Comparison of ENCODE assay signal across 21 cellular contexts in genomic region chr10:95304463-95304862, GRCh38. TPM values are rescaled to one million over a fixed set of nuclear protein-coding genes. Genes with fewer than 3 reads are reported as not detected.
DNase-seq lines count a peak whose midpoint lies in the region; ATAC-seq, FAIRE-seq and TF ChIP-seq lines count a peak whose summit lies in the region.
"Had no signal": no experiment of that assay in that cellular context is flagged by ENCODE, and none has a peak within 500 bp of the region (broad histone marks: within the 10 kb centered on the region; RNA-seq: fewer than 3 reads in every experiment).

No MANE protein-coding gene starts in this region.

- H3K4me3 ChIP-seq in HepG2 (replicated peaks in 1 of 3; ENCODE audit: insufficient read depth in 1 of 3, low read depth in 2 of 3, low read length in 3 of 3) (no peak overlapping the region), right lobe of liver (no peak overlapping the region), Panc1 (ENCODE audit: low read depth in 2 of 2, low read length in 2 of 2) (no peak overlapping the region), endodermal cell (ENCODE audit: low read length) (peak overlapping the region; percentile 52), neural progenitor cell (no peak overlapping the region)
- H3K4me3 ChIP-seq: GM12878 had no signal

- FAIRE-seq in HepG2 (lab: Jason Lieb, UNC), result no peak
- FAIRE-seq: GM12878 had no signal

- no peak overlapping the region for H3K27ac Mint-ChIP-seq in endodermal cell
- no peak overlapping the region for H3K27ac Mint-ChIP-seq in neural progenitor cell
- H3K27ac Mint-ChIP-seq: B cell; CD4-positive, alpha-beta T cell; HFFc6 had no signal

- H3K36me3 Mint-ChIP-seq in endodermal cell (ENCODE audit: low read depth), result no peaks in the 10 kb centered on the region
- no peaks in the 10 kb centered on the region for H3K36me3 Mint-ChIP-seq in neural progenitor cell

- CTCF ChIA-PET in HepG2 (lab: Yijun Ruan, JAX; ENCODE audit: low intra/inter-chr PET ratio, low total read pairs) (no interaction called here), Panc1 (lab: Charles Lee) (interaction anchor here (0.6 kb wide), 1 partner anchor 389 kb away, joined by 3 read pairs; the partner anchor contains the start of gene TCTN3)

- BruUV-seq in HepG2 (replicated peaks; lab: Mats Ljungman, UMichigan) (no TSS peak), Panc1 (replicated peaks; lab: Mats Ljungman, UMichigan) (no TSS peak)

- no peak overlapping the region for H2AFZ ChIP-seq in HepG2 (ENCODE audit: low read length)
- no peak overlapping the region for H2AFZ ChIP-seq in neural progenitor cell (replicated peaks)

- H3K9me3 ChIP-seq in HepG2 (ENCODE audit: low read length), result no peaks in the 10 kb centered on the region
- H3K9me3 ChIP-seq in right lobe of liver, result no peaks in the 10 kb centered on the region
- no peaks in the 10 kb centered on the region for H3K9me3 ChIP-seq in Panc1 (ENCODE audit: control insufficient read depth, insufficient read depth, low read depth, low read length)
- H3K9me3 ChIP-seq in endodermal cell (ENCODE audit: control insufficient read depth, low read length), result no peaks in the 10 kb centered on the region
- H3K9me3 ChIP-seq in neural progenitor cell (ENCODE audit: low read depth), result no peaks in the 10 kb centered on the region

- H3K79me2 ChIP-seq in HepG2 (ENCODE audit: insufficient read depth, low read length), result no peaks in the 10 kb centered on the region
- H3K79me2 ChIP-seq in neural progenitor cell (ENCODE audit: low read depth), result no peaks in the 10 kb centered on the region

- H3K27me3 ChIP-seq in HepG2 (ENCODE audit: control insufficient read depth in 1 of 2, insufficient read depth in 2 of 2, low read length in 2 of 2) (no peaks in the 10 kb centered on the region), right lobe of liver (no peaks in the 10 kb centered on the region), Panc1 (ENCODE audit: control insufficient read depth, insufficient read depth, low read length) (no peaks in the 10 kb centered on the region), endodermal cell (ENCODE audit: control insufficient read depth, insufficient read depth, low read length, poor library complexity, severe bottlenecking) (no peaks in the 10 kb centered on the region), neural progenitor cell (peaks cover 39% of the 10 kb centered on the region)

- DNase-seq in HepG2 (ENCODE audit: low spot score) (no peak), right lobe of liver (no peak), Panc1 (ENCODE audit: low read depth, low spot score) (no peak), endodermal cell (no peak), neural progenitor cell (ENCODE audit: low spot score) (peak; percentile 66), ureter (ENCODE audit: low spot score) (no peak), NCI-H526 treated with DMSO at 0.1 percent for 48 hours (lab: John Stamatoyannopoulos, UW) (no peak), cortex of kidney (lab: John Stamatoyannopoulos, UW) (no peak)
- DNase-seq: 8988T; ACHN; C1 segment of cervical spinal cord; Calu3; CD4-positive, alpha-beta T cell; DMS79; GOT3; HCEC 1CT; HFFc6 had no signal

- H4K20me1 ChIP-seq in HepG2 (ENCODE audit: insufficient read depth, low read length) (no peaks in the 10 kb centered on the region), neural progenitor cell (ENCODE audit: low read depth) (peaks cover 11% of the 10 kb centered on the region)

- H3K9me3 Mint-ChIP-seq in endodermal cell (no peaks in the 10 kb centered on the region), neural progenitor cell (no peaks in the 10 kb centered on the region)
- H3K9me3 Mint-ChIP-seq: CD4-positive, alpha-beta T cell; HFFc6 had no signal

- H3K4me1 Mint-ChIP-seq in endodermal cell, result peaks cover 32% of the 10 kb centered on the region
- peaks cover 3% of the 10 kb centered on the region for H3K4me1 Mint-ChIP-seq in neural progenitor cell

- TF ChIP-seq CTCF in HepG2 (CRISPR knock-in tag; IDR thresholded peaks at IDR 0.05), result no peak
- TF ChIP-seq CTCF in right lobe of liver (IDR thresholded peaks at IDR 0.05), result no peak
- TF ChIP-seq CTCF in Panc1 (IDR thresholded peaks at IDR 0.05), result no peak
- no peak for TF ChIP-seq CTCF in endodermal cell (conservative IDR thresholded peaks at IDR 0.05)
- no peak for TF ChIP-seq CTCF in neural progenitor cell (IDR thresholded peaks at IDR 0.05)

- peaks cover 28% of the 10 kb centered on the region for H3F3A ChIP-seq in neural progenitor cell (ENCODE audit: low read depth)

- TF ChIP-seq POLR2A in HepG2 (IDR thresholded peaks at IDR 0.05; ENCODE audit: insufficient read depth in 1 of 2, low read depth in 2 of 2, low read length in 2 of 2) (no peak), right lobe of liver (IDR thresholded peaks at IDR 0.05) (no peak)

- no peak for TF ChIP-seq RAD21 in HepG2 (CRISPR knock-in tag; IDR thresholded peaks at IDR 0.05)

- peaks cover 6% of the 10 kb centered on the region for H3K27me3 Mint-ChIP-seq in endodermal cell (ENCODE audit: insufficient read depth)
- peaks cover 6% of the 10 kb centered on the region for H3K27me3 Mint-ChIP-seq in neural progenitor cell (ENCODE audit: insufficient read depth, low read depth)
- H3K27me3 Mint-ChIP-seq: B cell had no signal

- H3K4me2 ChIP-seq in HepG2 (ENCODE audit: low read depth, low read length) (peak overlapping the region; percentile 34), neural progenitor cell (peak overlapping the region; percentile 50)

- H3K9ac ChIP-seq in HepG2 (ENCODE audit: insufficient read depth, low read depth, low read length) (no peak overlapping the region), endodermal cell (ENCODE audit: extremely low read depth, low read length, poor library complexity, severe bottlenecking) (no peak overlapping the region), neural progenitor cell (no peak overlapping the region)

- 35% methylated on average over 4 of the region's 4 CpGs for WGBS in HepG2 (ENCODE audit: low lambda C conversion rate)
- WGBS in right lobe of liver (ENCODE audit: insufficient coverage, low coverage, low lambda C conversion rate, missing lambda C conversion rate), result 77% methylated on average over 2 of the region's 4 CpGs
- WGBS in endodermal cell (ENCODE audit: insufficient coverage in 1 of 2, insufficient read length in 1 of 2), 2 experiments, result 39 to 47% methylated on average over 4 of the region's 4 CpGs

- ATAC-seq in HepG2 (no peak), right lobe of liver (no peak), Panc1 (no peak)
- ATAC-seq: GM12878 had no signal

- TF ChIP-seq EP300 in HepG2 (IDR thresholded peaks at IDR 0.05; ENCODE audit: low read depth in 2 of 2, low read length in 2 of 2) (no peak), HepG2 (CRISPR knock-in tag; IDR thresholded peaks at IDR 0.05; ENCODE audit: borderline replicate concordance) (no peak)

- in situ Hi-C loops in HepG2 (cut with HindIII; ENCODE audit: extremely low pct_ligation_motif_present, low pct_unique_long_range_greater_than_20kb), result no loop called here
- in situ Hi-C loops in Panc1 (cut with HindIII; ENCODE audit: low pct_unique_long_range_greater_than_20kb, low sequenced_read_pairs), result no loop called here

- H3K4me3 Mint-ChIP-seq in endodermal cell (no peak overlapping the region), neural progenitor cell (no peak overlapping the region)
- H3K4me3 Mint-ChIP-seq: B cell; CD4-positive, alpha-beta T cell; HFFc6 had no signal

- no peaks in the 10 kb centered on the region for H3K36me3 ChIP-seq in HepG2 (replicated peaks in 1 of 2; ENCODE audit: control insufficient read depth in 1 of 2, insufficient read depth in 2 of 2, low read length in 2 of 2)
- no peaks in the 10 kb centered on the region for H3K36me3 ChIP-seq in right lobe of liver
- no peaks in the 10 kb centered on the region for H3K36me3 ChIP-seq in Panc1 (ENCODE audit: control insufficient read depth, insufficient read depth, low read length)
- H3K36me3 ChIP-seq in endodermal cell (ENCODE audit: control insufficient read depth, insufficient read depth, low read length), result no peaks in the 10 kb centered on the region
- no peaks in the 10 kb centered on the region for H3K36me3 ChIP-seq in neural progenitor cell

- H3K4me1 ChIP-seq in HepG2 (ENCODE audit: insufficient read depth, low read length), result peaks cover 48% of the 10 kb centered on the region
- H3K4me1 ChIP-seq in right lobe of liver, result no peaks in the 10 kb centered on the region
- peaks cover 20% of the 10 kb centered on the region for H3K4me1 ChIP-seq in Panc1 (ENCODE audit: control insufficient read depth, insufficient read depth, low read length)
- H3K4me1 ChIP-seq in endodermal cell (ENCODE audit: control insufficient read depth, insufficient read depth, low read length), result peaks cover 28% of the 10 kb centered on the region
- peaks cover 20% of the 10 kb centered on the region for H3K4me1 ChIP-seq in neural progenitor cell

- intact Hi-C loops in HepG2 (cut with micrococcal nuclease; ENCODE audit: unreplicated experiment) (no loop called here), right lobe of liver (cut with DNase I) (no loop called here), Panc1 (cut with micrococcal nuclease; ENCODE audit: unreplicated experiment) (no loop called here)

- H3K27ac ChIP-seq in HepG2 (ENCODE audit: extremely low read length, insufficient read depth, low read length) (no peak overlapping the region), right lobe of liver (no peak overlapping the region), Panc1 (ENCODE audit: low read length) (0 out of 2 replicates have a peak overlapping the region, but pooled peaks have one; percentile 0), endodermal cell (ENCODE audit: low read depth, low read length) (no peak overlapping the region), neural progenitor cell (no peak overlapping the region)
- H3K27ac ChIP-seq: HL-60 had no signal

- POLR2A ChIA-PET in HepG2 (lab: Yijun Ruan, JAX), result no interaction called here
- POLR2A ChIA-PET in Panc1 (lab: Charles Lee), result no interaction called here

RNA-seq across cellular contexts. Expression of gene PDLIM1, which starts 13.7 kb away (rescaled TPM):
- total RNA-seq in HepG2 (2016; rRNA removed; fragmentation: Illumina TruSeq; extraction: Trizol), result 123 and 183 TPM in 2 replicates
- 60.3 and 60.8 TPM in 2 replicates for total RNA-seq in HepG2 (2016; cell fraction: cytosol; rRNA removed; fragmentation: Illumina TruSeq; extraction: Trizol; ENCODE audit: low read depth)
- 116 and 166 TPM in 2 replicates for total RNA-seq in HepG2 (2016; cell fraction: insoluble cytoplasmic fraction; rRNA removed; fragmentation: Illumina TruSeq; extraction: Trizol)
- total RNA-seq in HepG2 (2016; cell fraction: membrane; rRNA removed; fragmentation: Illumina TruSeq; extraction: Trizol), result 123 and 134 TPM in 2 replicates
- 78.1 and 97.1 TPM in 2 replicates for total RNA-seq in HepG2 (2016; cell fraction: nucleus; rRNA removed; fragmentation: Illumina TruSeq; extraction: Trizol)
- polyA plus RNA-seq in HepG2 (2011; rRNA removed), result 109 and 119 TPM in 2 replicates
- polyA plus RNA-seq in HepG2 (2011; cell fraction: cytosol; rRNA removed), result 149 and 160 TPM in 2 replicates
- 55.5 and 63.7 TPM in 2 replicates for polyA plus RNA-seq in HepG2 (2011; cell fraction: nucleus; rRNA removed)
- 173 and 180 TPM in 2 replicates for polyA plus RNA-seq in HepG2 (2012)
- 184 TPM in 2 replicates for polyA plus RNA-seq in HepG2 (2016; cell fraction: cytosol; fragmentation: Illumina TruSeq; extraction: Trizol; ENCODE audit: low read depth)
- polyA plus RNA-seq in HepG2 (2016; cell fraction: insoluble cytoplasmic fraction; fragmentation: Illumina TruSeq; extraction: Trizol; ENCODE audit: low read depth), result 383 and 451 TPM in 2 replicates
- polyA plus RNA-seq in HepG2 (2016; cell fraction: membrane; fragmentation: Illumina TruSeq; extraction: Trizol; ENCODE audit: low read depth), result 281 and 307 TPM in 2 replicates
- 213 and 214 TPM in 2 replicates for polyA plus RNA-seq in HepG2 (2016; cell fraction: nucleus; fragmentation: Illumina TruSeq; extraction: Trizol; ENCODE audit: insufficient read depth, low read depth)
- polyA minus RNA-seq in HepG2 (2011; rRNA and poly(A)+ RNA removed; ENCODE audit: low replicate concordance), result 16.6 and 146 TPM in 2 replicates
- 132 and 136 TPM in 2 replicates for polyA minus RNA-seq in HepG2 (2011; cell fraction: cytosol; rRNA and poly(A)+ RNA removed)
- polyA minus RNA-seq in HepG2 (2011; cell fraction: nucleus; rRNA and poly(A)+ RNA removed), result 53.7 and 70.4 TPM in 2 replicates
- total RNA-seq in right lobe of liver, result 100 to 1,000 TPM in 1 of 6 experiments, 10 to 100 TPM in 5; 63.9 to 105 (median 82.1) TPM
- 183 TPM for total RNA-seq in Panc1 (2021; ENCODE audit: unreplicated experiment)
- polyA plus RNA-seq in Panc1 (2012; ENCODE audit: insufficient read length), result 200 TPM
- total RNA-seq in endodermal cell, result 100 to 1,000 TPM in 1 of 2 donors, 10 to 100 TPM in 1; 93.9 to 158 TPM
- 133 TPM for polyA plus RNA-seq in endodermal cell (2013, experiment 1 of 2)
- 133 TPM for polyA plus RNA-seq in endodermal cell (2013, experiment 2 of 2)
- total RNA-seq in neural progenitor cell (ENCODE audit: low replicate concordance), result 4.6 and 7.9 TPM in 2 replicates
- 405 TPM for total RNA-seq in ureter
- total RNA-seq: G401 had no signal
